Comparison of ENCODE assay signal across 8 cellular contexts in genomic region chr10:101014230-101014884, GRCh38. TPM values are rescaled to one million over a fixed set of nuclear protein-coding genes. Genes with fewer than 3 reads are reported as not detected.
DNase-seq lines count a peak whose midpoint lies in the region; ATAC-seq, FAIRE-seq and TF ChIP-seq lines count a peak whose summit lies in the region.

No MANE protein-coding gene starts in this region.

- H3K27ac ChIP-seq in heart right ventricle: no peak overlapping the region

- H3K9me3 ChIP-seq in heart right ventricle: no peaks in the 10 kb centered on the region

- H3K4me1 ChIP-seq in heart right ventricle: peaks cover 7 to 47% (median 26%) of the 10 kb centered on the region in 9 donors

- DNase-seq in D721Med (ENCODE audit: insufficient read length, low spot score) (peak; percentile 82), HT-29 (ENCODE audit: low spot score) (peak; percentile 91), heart right ventricle (peak; percentile 81 to 90), retinal pigment epithelial cell (ENCODE audit: low read depth) (no peak)
- peak; percentile 43 for DNase-seq in activated naive CD8-positive, alpha-beta T cell treated with anti-CD3 and anti-CD28 coated beads, Interleukin-2, amount 50 U/mL, for 16 hours (ENCODE audit: low read depth, low spot score)

- no peaks in the 10 kb centered on the region for H3K36me3 ChIP-seq in heart right ventricle

- peaks cover 0 to 29% (median 24%) of the 10 kb centered on the region in 7 donors for H3K27me3 ChIP-seq in heart right ventricle

- peak; percentile 64 for ATAC-seq in SK-N-SH treated with all-trans-retinoic acid at 6 μM for 48 hours
- ATAC-seq in heart right ventricle: peak; percentile 55 to 80 (median 68)
- ATAC-seq in GM19397 (IDR thresholded peaks at IDR 0.05; ENCODE audit: unreplicated experiment): no peak
- ATAC-seq in GM21367 (IDR thresholded peaks at IDR 0.05; ENCODE audit: unreplicated experiment): no peak

- WGBS in heart right ventricle, 2 donors: 17 to 20% methylated on average over 11 of the region's 11 CpGs

- H3K4me3 ChIP-seq in heart right ventricle (no peak overlapping the region), retinal pigment epithelial cell (ENCODE audit: low read length) (no peak overlapping the region)

- no peak for FAIRE-seq in D721Med (lab: Jason Lieb, UNC)

- TF ChIP-seq CTCF in D721Med (IDR thresholded peaks at IDR 0.05; ENCODE audit: insufficient read depth, missing control alignments) (peak; percentile 77), heart right ventricle (IDR thresholded peaks at IDR 0.05) (peak; percentile 85 to 93 (median 89)), retinal pigment epithelial cell (conservative IDR thresholded peaks at IDR 0.05; ENCODE audit: low read depth, low read length) (peak; percentile 98)

- intact Hi-C loops in heart right ventricle (cut with DNase I): loop anchor here in 5 of 10 donors (1.0 to 2.0 kb wide), 3 partner anchors 20 to 46 kb away; no protein-coding TSS in a partner anchor

TF ChIP-seq in SK-N-SH treated with all-trans-retinoic acid at 6 μM for 48 hours, 23 proteins besides CTCF, POLR2A, EP300 and RAD21:
- no peak for TF ChIP-seq OSR1 (CRISPR knock-in tag; IDR thresholded peaks at IDR 0.05)
- TF ChIP-seq CREB5 (CRISPR knock-in tag; IDR thresholded peaks at IDR 0.05; ENCODE audit: low read depth): no peak
- no peak for TF ChIP-seq ZC3H10 (CRISPR knock-in tag; IDR thresholded peaks at IDR 0.05)
- TF ChIP-seq PPARA (CRISPR knock-in tag; IDR thresholded peaks at IDR 0.05; ENCODE audit: borderline replicate concordance): no peak
- no peak for TF ChIP-seq TSHZ2 (CRISPR knock-in tag; IDR thresholded peaks at IDR 0.05)
- TF ChIP-seq POU6F1 (CRISPR knock-in tag; IDR thresholded peaks at IDR 0.05; ENCODE audit: borderline replicate concordance, low read depth): no peak
- TF ChIP-seq ISL1 (CRISPR knock-in tag; IDR thresholded peaks at IDR 0.05): no peak

RNA-seq across cellular contexts. Expression of gene LZTS2, which starts 14.7 kb away (rescaled TPM):
- total RNA-seq in HT-29 (2014; rRNA removed; shearing (Covaris generic)): 154 and 172 TPM in 2 replicates
- total RNA-seq in heart right ventricle: 10 to 100 TPM; 28.6 to 48.3 (median 38.9) TPM
- 10 to 100 TPM; 43.8 to 73.7 TPM for polyA plus RNA-seq in heart right ventricle

RNA-seq across cellular contexts. Expression of gene PDZD7, which starts 16.6 kb away (rescaled TPM):
- 6.3 and 7.4 TPM in 2 replicates for total RNA-seq in HT-29 (2014; rRNA removed; shearing (Covaris generic))
- total RNA-seq in heart right ventricle: under 1 TPM in 9 of 10 donors, not detected in 1; 0.17 to 0.60 (median 0.22) TPM
- polyA plus RNA-seq in heart right ventricle: under 1 TPM; 0.13 to 0.66 TPM

RNA-seq across cellular contexts. Expression of gene SFXN3, which starts 16.7 kb away (rescaled TPM):
- 90.8 and 101 TPM in 2 replicates for total RNA-seq in HT-29 (2014; rRNA removed; shearing (Covaris generic))
- 10 to 100 TPM in 9 of 10 donors, 1 to 10 TPM in 1; 8.4 to 25.7 (median 14.2) TPM for total RNA-seq in heart right ventricle
- 10 to 100 TPM; 16.6 to 23.6 TPM for polyA plus RNA-seq in heart right ventricle

RNA-seq across cellular contexts. Expression of gene TWNK, which starts 27.0 kb away (rescaled TPM):
- 15.9 and 18.8 TPM in 2 replicates for total RNA-seq in HT-29 (2014; rRNA removed; shearing (Covaris generic))
- total RNA-seq in heart right ventricle: 1 to 10 TPM; 4.7 to 7.7 (median 5.4) TPM
- 1 to 10 TPM; 4.2 to 6.1 TPM for polyA plus RNA-seq in heart right ventricle

RNA-seq across cellular contexts. Expression of gene MRPL43, which starts 27.1 kb away (rescaled TPM):
- total RNA-seq in HT-29 (2014; rRNA removed; shearing (Covaris generic)): 141 and 174 TPM in 2 replicates
- total RNA-seq in heart right ventricle: 10 to 100 TPM; 43.8 to 73.4 (median 55.2) TPM
- 100 to 1,000 TPM; 102 to 123 TPM for polyA plus RNA-seq in heart right ventricle

Comparison
In these comparisons a context has a peak if more than half of its experiments do, and no peak if none do; other contexts are left out.
1. ATAC-seq: peak in SK-N-SH treated with all-trans-retinoic acid at 6 μM for 48 hours (single experiment) and heart right ventricle (8 of 8); none in GM19397 (single experiment) and GM21367 (single experiment).
2. Peak in every context shown above with its lines, with median percentiles within 50 percentile points of each other: CTCF ChIP-seq.